ENCODE assay signal across 33 cellular contexts in genomic region chr16:81912395-81912794, GRCh38.
"Had no signal": no experiment of that assay in that cellular context is flagged by ENCODE, and none has a peak within 500 bp of the region (broad histone marks: within the 10 kb centered on the region; RNA-seq: fewer than 3 reads in every experiment).

No MANE protein-coding gene starts in this region.

- DNase-seq: activated B cell treated with CpG ODN at 0.5 μM for 24 hours; activated CD4-positive, alpha-beta memory T cell treated with anti-CD3 and anti-CD28 coated beads for 36 hours; activated CD4-positive, alpha-beta T cell treated with anti-CD3 and anti-CD28 coated beads for 4 hours; activated CD4-positive, alpha-beta T cell treated with anti-CD3 and anti-CD28 coated beads, Interleukin-2, amount 50 U/mL, for 1 hour; activated CD4-positive, CD25-positive, alpha-beta regulatory T cell treated with anti-CD3 and anti-CD28 coated beads, Interleukin-2, amount 50 U/mL, for 72 hours; activated CD8-positive, alpha-beta memory T cell treated with anti-CD3 and anti-CD28 coated beads, Interleukin-2, amount 50 U/mL, for 4 hours; activated naive CD4-positive, alpha-beta T cell; activated naive CD4-positive, alpha-beta T cell treated with anti-CD3 and anti-CD28 coated beads, Interleukin-2, amount 50 U/mL, for 16 hours; activated naive CD8-positive, alpha-beta T cell treated with anti-CD3 and anti-CD28 coated beads for 36 hours; activated T-cell treated with anti-CD3 and anti-CD28 coated beads for 4 hours; activated T-cell treated with anti-CD3 and anti-CD28 coated beads, Interleukin-2, amount 50 U/mL, for 4 hours; amniotic stem cell; Karpas-422; KBM-7; NCI-H1105; NCI-H1417 treated with DMSO at 0.1 percent for 48 hours; NCI-H1694 treated with DMSO at 0.1 percent for 48 hours; NCI-H2029; NCI-H446 treated with DMSO at 0.1 percent for 48 hours; NCI-H524; NCI-H69; NCI-H82; NK-92 treated with Interleukin-12 subunit alpha and Interleukin-12 subunit beta, amount 100 ng/mL, for 24 hours; PC-3; SIG-M5; SW 1271; T-helper 1 cell; T-helper 2 cell; T-helper 9 cell had no signal

- H3K27me3 Mint-ChIP-seq: activated B cell treated with CpG ODN at 0.5 μM for 24 hours; activated CD4-positive, alpha-beta memory T cell treated with anti-CD3 and anti-CD28 coated beads for 36 hours; central memory CD8-positive, alpha-beta T cell had no signal

- H3K27ac Mint-ChIP-seq: activated B cell treated with CpG ODN at 0.5 μM for 24 hours; activated CD4-positive, alpha-beta memory T cell treated with anti-CD3 and anti-CD28 coated beads for 36 hours; activated naive CD8-positive, alpha-beta T cell treated with anti-CD3 and anti-CD28 coated beads for 36 hours; activated T-helper 1 cell treated with anti-CD3 and anti-CD28 coated beads, Interleukin-12 subunit alpha, Interleukin-12 subunit beta, Interleukin-2, Interleukin-4 antibody, amounts not matched to agents 30 ng/mL and 10 ng/mL and 1 ng/mL, durations not matched to agents 14 hours and 24 hours and 36 hours had no signal

- H3K36me3 Mint-ChIP-seq: activated CD4-positive, alpha-beta memory T cell treated with anti-CD3 and anti-CD28 coated beads for 36 hours; activated naive CD8-positive, alpha-beta T cell treated with anti-CD3 and anti-CD28 coated beads for 36 hours had no signal

- H3K4me1 Mint-ChIP-seq: activated naive CD8-positive, alpha-beta T cell treated with anti-CD3 and anti-CD28 coated beads for 36 hours; central memory CD8-positive, alpha-beta T cell had no signal

- ATAC-seq: activated T-cell treated with anti-CD3 and anti-CD28 coated beads, Interleukin-2, amount 50 U/mL, for 4 hours; PC-3; Right ventricle myocardium inferior; SK-N-SH treated with all-trans-retinoic acid at 6 μM for 48 hours had no signal

- H3K9me3 Mint-ChIP-seq: activated B cell treated with CpG ODN at 0.5 μM for 24 hours; activated CD4-positive, alpha-beta memory T cell treated with anti-CD3 and anti-CD28 coated beads for 36 hours; activated naive CD8-positive, alpha-beta T cell treated with anti-CD3 and anti-CD28 coated beads for 36 hours; activated T-cell treated with anti-CD3 and anti-CD28 coated beads, Interleukin-2, amount 50 U/mL, for 4 hours; activated T-helper 1 cell treated with anti-CD3 and anti-CD28 coated beads, Interleukin-12 subunit alpha, Interleukin-12 subunit beta, Interleukin-2, Interleukin-4 antibody, amounts not matched to agents 30 ng/mL and 10 ng/mL and 1 ng/mL, durations not matched to agents 14 hours and 24 hours and 36 hours; central memory CD8-positive, alpha-beta T cell had no signal

- H3K4me3 Mint-ChIP-seq: activated B cell treated with CpG ODN at 0.5 μM for 24 hours; activated CD4-positive, alpha-beta memory T cell treated with anti-CD3 and anti-CD28 coated beads for 36 hours; activated naive CD8-positive, alpha-beta T cell treated with anti-CD3 and anti-CD28 coated beads for 36 hours; activated T-cell treated with anti-CD3 and anti-CD28 coated beads, Interleukin-2, amount 50 U/mL, for 4 hours; activated T-helper 1 cell treated with anti-CD3 and anti-CD28 coated beads, Interleukin-12 subunit alpha, Interleukin-12 subunit beta, Interleukin-2, Interleukin-4 antibody, amounts not matched to agents 30 ng/mL and 10 ng/mL and 1 ng/mL, durations not matched to agents 14 hours and 24 hours and 36 hours; central memory CD8-positive, alpha-beta T cell had no signal
